In the genomic region with DNA sequence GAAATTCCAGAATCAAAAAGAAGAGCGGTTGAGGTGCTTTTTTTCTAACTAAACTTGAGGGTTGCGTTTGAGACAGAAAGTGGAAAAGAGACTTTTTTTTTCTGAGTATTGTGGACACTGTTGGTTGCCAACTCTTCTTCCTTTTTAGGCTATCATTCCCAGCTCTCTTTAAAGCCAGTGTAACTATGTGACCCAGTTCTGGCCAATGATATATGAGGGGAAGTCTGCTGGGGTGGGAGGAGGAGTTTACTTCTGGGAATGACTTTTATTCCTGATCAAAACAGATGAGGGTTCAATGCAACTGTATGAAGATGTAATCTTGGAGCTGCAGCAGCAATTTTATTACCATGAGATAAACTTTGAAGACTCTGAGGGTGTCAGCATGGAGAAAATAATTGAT, we compare ENCODE assay signal across 26 cellular contexts. TPM values are rescaled to one million over a fixed set of nuclear protein-coding genes. Genes with fewer than 3 reads are reported as not detected.
"Had no signal": no experiment of that assay in that cellular context is flagged by ENCODE, and none has a peak within 500 bp of the region (broad histone marks: within the 10 kb centered on the region; RNA-seq: fewer than 3 reads in every experiment).

No MANE protein-coding gene starts in this region.

- H3K4me1 ChIP-seq: gastrocnemius medialis, lower lobe of right lung, psoas muscle, right lobe of liver, transverse colon, upper lobe of right lung, uterus had no signal

- H2AFZ ChIP-seq: hepatocyte had no signal

- H3K9me3 ChIP-seq: gastrocnemius medialis, left ventricle myocardium inferior, lower lobe of right lung, ovary, psoas muscle, right lobe of liver, transverse colon, upper lobe of right lung, uterus had no signal

- H3K4me2 ChIP-seq: hepatocyte had no signal

- H3K27me3 ChIP-seq: gastrocnemius medialis, hepatocyte, ovary, right lobe of liver, transverse colon, upper lobe of right lung, uterus had no signal

- H3K79me2 ChIP-seq: hepatocyte had no signal

- ATAC-seq: esophagus mucosa; gastrocnemius medialis; lower lobe of right lung; naive thymus-derived CD8-positive, alpha-beta T cell; psoas muscle; right lobe of liver; stimulated activated naive B cell treated with anti-CD40 and anti-IgM and Interleukin-4, amounts not matched to agents 10 μg/mL and 1 μg/mL and 100 μg/mL, for 72 hours; upper lobe of right lung had no signal

- H3K27ac ChIP-seq: dorsolateral prefrontal cortex, epithelial cell of prostate, gastrocnemius medialis, hepatocyte, left ventricle myocardium inferior, lower lobe of right lung, ovary, psoas muscle, right lobe of liver, transverse colon, upper lobe of right lung, uterus had no signal

- H3K36me3 ChIP-seq: gastrocnemius medialis, left ventricle myocardium inferior, lower lobe of right lung, ovary, right lobe of liver, transverse colon, upper lobe of right lung, uterus had no signal

- H3K4me3 ChIP-seq: dorsolateral prefrontal cortex, gastrocnemius medialis, hepatocyte, left ventricle myocardium inferior, lower lobe of right lung, ovary, psoas muscle, right lobe of liver, transverse colon, upper lobe of right lung, uterus had no signal

- FAIRE-seq: colon, kidney, small intestine had no signal

- DNase-seq: dorsolateral prefrontal cortex; effector CD4-positive, alpha-beta T cell; endodermal cell; foreskin fibroblast; gastrocnemius medialis; head of caudate nucleus; kidney; left ventricle myocardium inferior; lower lobe of right lung; naive thymus-derived CD8-positive, alpha-beta T cell; occipital lobe; ovary; posterior cingulate gyrus; psoas muscle; right lobe of liver; small intestine; stimulated activated CD4-positive, alpha-beta T cell treated with anti-CD3 and anti-CD28 coated beads, Interleukin-15, amount 100 ng/mL, for 24 hours; stimulated activated CD4-positive, alpha-beta T cell treated with anti-CD3 and anti-CD28 coated beads, Interleukin-2, amount 100 ng/mL, for 48 hours; stimulated activated naive B cell treated with anti-CD40 and anti-IgM and Interleukin-4, amounts not matched to agents 10 μg/mL and 1 μg/mL and 100 μg/mL, for 72 hours; transverse colon; upper lobe of right lung; uterus had no signal

RNA-seq across cellular contexts. Expression of gene NMNAT2, which starts 17.3 kb away (rescaled TPM):
- total RNA-seq: naive thymus-derived CD8-positive, alpha-beta T cell had no signal
- polyA plus RNA-seq: naive thymus-derived CD8-positive, alpha-beta T cell had no signal
